In the genomic region with DNA sequence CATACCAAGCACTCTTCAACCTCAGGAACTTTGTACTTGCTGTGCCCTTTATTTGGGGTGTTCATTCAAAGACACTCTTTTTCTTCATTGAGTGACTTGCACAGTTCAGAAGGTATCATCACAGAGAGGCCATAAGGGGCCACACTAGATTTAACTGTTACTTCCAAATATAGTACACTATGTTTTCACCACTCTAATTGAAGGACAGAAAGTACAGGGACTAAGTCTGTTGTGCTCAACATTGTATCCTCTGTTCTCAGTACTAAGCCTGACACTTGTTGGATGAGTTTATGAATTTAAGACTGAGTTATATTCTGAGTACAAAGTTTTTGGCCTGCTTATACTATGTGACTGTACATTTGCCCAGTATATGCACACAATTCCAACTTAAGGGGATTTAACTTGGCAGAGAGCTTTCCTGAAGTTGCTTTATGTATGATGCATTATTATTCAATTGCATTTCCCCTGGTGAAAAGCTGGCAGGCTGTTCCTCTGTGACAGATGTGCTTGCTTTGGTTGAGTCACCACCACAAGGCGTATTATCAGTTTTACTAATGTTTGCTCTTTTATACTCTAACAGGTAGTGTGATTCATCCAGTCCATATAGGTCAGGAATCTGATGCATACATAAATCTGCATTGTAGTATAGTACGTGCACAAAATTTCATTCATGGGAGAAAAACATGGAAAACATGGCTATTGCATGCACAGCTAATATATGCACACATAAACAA, we compare ENCODE assay signal across 18 cellular contexts.
A peak's percentile ranks its signal among the peaks of the same experiment; 100 is the strongest.
DNase-seq lines count a peak whose midpoint lies in the region; ATAC-seq and TF ChIP-seq lines count a peak whose summit lies in the region.
"Had no signal": no experiment of that assay in that cellular context is flagged by ENCODE, and none has a peak within 500 bp of the region (broad histone marks: within the 10 kb centered on the region; RNA-seq: fewer than 3 reads in every experiment).

No MANE protein-coding gene starts in this region.

- H3K4me2 ChIP-seq in hepatocyte: no peak overlapping the region

- H3K4me1 ChIP-seq in hepatocyte (ENCODE audit: insufficient read depth): peaks cover 10% of the 10 kb centered on the region
- H3K4me1 ChIP-seq: psoas muscle, tibial nerve had no signal

- POLR2A ChIA-PET in RWPE1 (lab: Yijun Ruan, JAX; ENCODE audit: low non-redundant PET): no interaction called here

- H3K79me2 ChIP-seq in hepatocyte: no peaks in the 10 kb centered on the region

- no peaks in the 10 kb centered on the region for H3K27me3 ChIP-seq in hepatocyte
- H3K27me3 ChIP-seq: tibial nerve had no signal

- peak; percentile 84 for DNase-seq in DMS 273 (lab: John Stamatoyannopoulos, UW; ENCODE audit: unreplicated experiment)
- DNase-seq in HT-29 (ENCODE audit: low spot score): peak; percentile 19
- peak; percentile 59 for DNase-seq in RWPE1 (ENCODE audit: low spot score)
- DNase-seq in hepatocyte (ENCODE audit: low spot score): peak; percentile 38
- DNase-seq in AML-193 (lab: John Stamatoyannopoulos, UW): no peak
- no peak for DNase-seq in hypothalamus (lab: John Stamatoyannopoulos, UW)
- no peak for DNase-seq in NCI-H526 treated with DMSO at 0.1 percent for 48 hours (lab: John Stamatoyannopoulos, UW)
- DNase-seq: activated CD4-positive, alpha-beta T cell treated with anti-CD3 and anti-CD28 coated beads, Interleukin-2, amount 10 ng/mL, durations not matched to agents 7 days and 5 days; activated naive CD4-positive, alpha-beta T cell; aorta; DMS79 treated with DMSO at 0.1 percent for 48 hours; H7; NCI-H1436 treated with DMSO at 0.1 percent for 48 hours; NCI-H510A; psoas muscle; stimulated activated naive CD4-positive, alpha-beta T cell had no signal

- peaks cover 2% of the 10 kb centered on the region for H3K9me2 ChIP-seq in hepatocyte (replicated peaks; ENCODE audit: insufficient read depth)

- no peak overlapping the region for H3K27ac ChIP-seq in RWPE1
- H3K27ac ChIP-seq in hepatocyte: peak overlapping the region; percentile 38
- H3K27ac ChIP-seq: psoas muscle, tibial nerve had no signal

- H4K20me1 ChIP-seq in hepatocyte (ENCODE audit: insufficient read depth, poor library complexity, severe bottlenecking): no peaks in the 10 kb centered on the region

- 59% methylated on average over 2 of the region's 2 CpGs for WGBS in hepatocyte (ENCODE audit: low lambda C conversion rate, missing lambda C conversion rate)

- no peak overlapping the region for H3K4me3 ChIP-seq in hepatocyte
- H3K4me3 ChIP-seq: psoas muscle, tibial nerve had no signal

- no peaks in the 10 kb centered on the region for H3K36me3 ChIP-seq in hepatocyte (replicated peaks; ENCODE audit: insufficient read depth, low read depth)
- H3K36me3 ChIP-seq: tibial nerve had no signal

- TF ChIP-seq CTCF in RWPE1 (conservative IDR thresholded peaks at IDR 0.05; ENCODE audit: low read depth) (no peak), hepatocyte (IDR thresholded peaks at IDR 0.05; ENCODE audit: poor library complexity) (no peak)

- H2AFZ ChIP-seq in hepatocyte: no peak overlapping the region

- CTCF ChIA-PET in RWPE1 (lab: Yijun Ruan, JAX): no interaction called here

- no peak for ATAC-seq in GM18498 (IDR thresholded peaks at IDR 0.05; ENCODE audit: unreplicated experiment)
- ATAC-seq: psoas muscle had no signal

- no peaks in the 10 kb centered on the region for H3K9me3 ChIP-seq in hepatocyte (ENCODE audit: low read depth)
- H3K9me3 ChIP-seq: psoas muscle, tibial nerve had no signal

Comparison
In these comparisons a context has a peak if more than half of its experiments do, and no peak if none do; other contexts are left out.
1. DNase-seq: peak in DMS 273 (single experiment), HT-29 (single experiment), RWPE1 (single experiment) and hepatocyte (single experiment); none in AML-193 (0 of 2), hypothalamus (0 of 51) and NCI-H526 treated with DMSO at 0.1 percent for 48 hours (single experiment).